In the genomic region with DNA sequence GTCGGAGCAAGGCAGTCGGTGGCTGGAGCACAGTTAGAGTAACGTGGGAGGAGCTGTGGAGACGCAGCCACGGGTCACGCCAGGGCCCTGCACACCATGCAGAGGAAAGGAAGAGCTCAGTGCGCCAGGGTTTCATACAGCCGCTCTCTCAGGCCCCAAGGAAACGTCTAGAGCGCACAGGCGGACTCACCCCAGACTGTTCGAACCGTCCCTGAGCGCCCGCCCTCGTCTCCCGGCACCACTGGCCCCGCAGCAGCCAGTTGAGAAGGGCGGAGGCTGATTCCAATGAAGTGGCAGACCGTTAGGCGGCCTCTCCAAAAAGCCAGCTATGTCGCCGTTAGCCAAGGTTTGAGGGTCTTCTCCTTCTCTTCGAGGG, we compare ENCODE assay signal across 9 cellular contexts. TPM values are rescaled to one million over a fixed set of nuclear protein-coding genes. Genes with fewer than 3 reads are reported as not detected.
DNase-seq lines count a peak whose midpoint lies in the region; ATAC-seq and TF ChIP-seq lines count a peak whose summit lies in the region.
"Had no signal": no experiment of that assay in that cellular context is flagged by ENCODE, and none has a peak within 500 bp of the region (broad histone marks: within the 10 kb centered on the region; RNA-seq: fewer than 3 reads in every experiment).

No MANE protein-coding gene starts in this region.

- TF ChIP-seq EP300 in ovary (IDR thresholded peaks at IDR 0.05): no peak

- no peaks in the 10 kb centered on the region for H3K4me1 ChIP-seq in foreskin keratinocyte
- H3K4me1 ChIP-seq in ovary (ENCODE audit: insufficient read depth): peaks cover 5% of the 10 kb centered on the region

- DNase-seq in MG63 (peak; percentile 67), foreskin keratinocyte (peak in 1 of 2 donors; percentile 46), ovary (peak in 4 of 5 donors; percentile 33 to 61 (median 45)), KG1 (lab: John Stamatoyannopoulos, UW) (no peak), NCI-H524 (lab: John Stamatoyannopoulos, UW) (no peak)
- DNase-seq in activated CD8-positive, alpha-beta memory T cell treated with anti-CD3 and anti-CD28 coated beads, Interleukin-2, amount 50 U/mL, for 48 hours: peak; percentile 77

- TF ChIP-seq CTCF in foreskin keratinocyte (conservative IDR thresholded peaks at IDR 0.05) (no peak), ovary (IDR thresholded peaks at IDR 0.05) (no peak)

- ATAC-seq in GM21825 (IDR thresholded peaks at IDR 0.05; ENCODE audit: unreplicated experiment) (peak; percentile 24), foreskin keratinocyte (peak; percentile 65)

- TF ChIP-seq POLR2A in GM10847 (IDR thresholded peaks at IDR 0.05; ENCODE audit: extremely low read depth, insufficient read length) (peak; percentile 36), ovary (IDR thresholded peaks at IDR 0.05) (no peak)

- H3K4me3 ChIP-seq in MG63 (peak overlapping the region; percentile 95), ovary (peak overlapping the region; percentile 92)

- H3K9me3 ChIP-seq in MG63 (no peaks in the 10 kb centered on the region), ovary (no peaks in the 10 kb centered on the region)

- intact Hi-C loops in ovary (cut with DNase I): no loop called here

- H3K27me3 ChIP-seq in MG63 (no peaks in the 10 kb centered on the region), foreskin keratinocyte (no peaks in the 10 kb centered on the region), ovary (no peaks in the 10 kb centered on the region)

- 7 to 23% (median 20%) methylated on average over 24 of the region's 24 CpGs for WGBS in ovary, 3 donors

- H3K27ac ChIP-seq in foreskin keratinocyte (no peak overlapping the region), ovary (peak overlapping the region in 1 of 2 donors; percentile 85)

- H3K36me3 ChIP-seq in MG63 (peaks cover 10% of the 10 kb centered on the region), ovary (no peaks in the 10 kb centered on the region)

RNA-seq across cellular contexts. Expression of a gene that starts 0.5 kb away (rescaled TPM):
- 10.9 and 15.1 TPM in 2 replicates for total RNA-seq in MG63 (2014; rRNA removed; shearing (Covaris generic); ENCODE audit: low replicate concordance)
- total RNA-seq in foreskin keratinocyte (13.3 and 14.7 TPM in 2 replicates), ovary (1 to 10 TPM; 2.2 to 5.5 (median 4.5) TPM)
- polyA plus RNA-seq in foreskin keratinocyte (10.4 and 14.6 TPM in 2 replicates), ovary (1 to 10 TPM; 3.0 to 8.8 TPM)

RNA-seq across cellular contexts. Expression of a gene that starts 16.0 kb away (rescaled TPM):
- 10.6 and 21.3 TPM in 2 replicates for total RNA-seq in MG63 (2014; rRNA removed; shearing (Covaris generic); ENCODE audit: low replicate concordance)
- total RNA-seq in foreskin keratinocyte (12.8 and 13.8 TPM in 2 replicates), ovary (10 to 100 TPM in 2 of 7 donors, 1 to 10 TPM in 5; 3.8 to 13.1 (median 8.9) TPM)
- polyA plus RNA-seq in foreskin keratinocyte (8.9 and 12.9 TPM in 2 replicates), ovary (10 to 100 TPM in 1 of 2 donors, 1 to 10 TPM in 1; 6.4 to 16.7 TPM)

RNA-seq across cellular contexts. Expression of a gene that starts 17.3 kb away (rescaled TPM):
- not detected in 2 replicates for total RNA-seq in MG63 (2014; rRNA removed; shearing (Covaris generic); ENCODE audit: low replicate concordance)
- not detected in 2 replicates for total RNA-seq in foreskin keratinocyte
- polyA plus RNA-seq in foreskin keratinocyte: 0.02 TPM in 1 of 2 replicates, not detected in the other
- total RNA-seq in ovary: under 1 TPM in 6 of 7 donors, not detected in 1; 0.23 to 0.92 (median 0.56) TPM
- under 1 TPM; 0.51 to 0.88 TPM for polyA plus RNA-seq in ovary

RNA-seq across cellular contexts. Expression of a gene that starts 53.9 kb away (rescaled TPM):
- not detected in 2 replicates for total RNA-seq in MG63 (2014; rRNA removed; shearing (Covaris generic); ENCODE audit: low replicate concordance)
- total RNA-seq in foreskin keratinocyte: not detected in 2 replicates
- polyA plus RNA-seq in foreskin keratinocyte: not detected in 2 replicates
- total RNA-seq in ovary: not detected
- polyA plus RNA-seq in ovary: not detected
- polyA plus RNA-seq: adipose tissue had no signal

RNA-seq across cellular contexts. Expression of a gene that starts 58.9 kb away (rescaled TPM):
- not detected in 2 replicates for total RNA-seq in MG63 (2014; rRNA removed; shearing (Covaris generic); ENCODE audit: low replicate concordance)
- total RNA-seq in foreskin keratinocyte (not detected in 2 replicates), ovary (1 to 10 TPM in 3 of 7 donors, under 1 TPM in 4; 0.08 to 3.3 (median 0.97) TPM)
- polyA plus RNA-seq in foreskin keratinocyte (0.09 and 0.13 TPM in 2 replicates), ovary (under 1 TPM; 0.25 to 0.40 TPM)

Comparison
In these comparisons a context has a peak if more than half of its experiments do, and no peak if none do; other contexts are left out.
1. DNase-seq: peak in MG63 (single experiment), activated CD8-positive, alpha-beta memory T cell treated with anti-CD3 and anti-CD28 coated beads, Interleukin-2, amount 50 U/mL, for 48 hours (single experiment) and ovary (4 of 5); none in KG1 (single experiment) and NCI-H524 (0 of 2).